ENCODE assay signal across 15 cellular contexts in the genomic region with DNA sequence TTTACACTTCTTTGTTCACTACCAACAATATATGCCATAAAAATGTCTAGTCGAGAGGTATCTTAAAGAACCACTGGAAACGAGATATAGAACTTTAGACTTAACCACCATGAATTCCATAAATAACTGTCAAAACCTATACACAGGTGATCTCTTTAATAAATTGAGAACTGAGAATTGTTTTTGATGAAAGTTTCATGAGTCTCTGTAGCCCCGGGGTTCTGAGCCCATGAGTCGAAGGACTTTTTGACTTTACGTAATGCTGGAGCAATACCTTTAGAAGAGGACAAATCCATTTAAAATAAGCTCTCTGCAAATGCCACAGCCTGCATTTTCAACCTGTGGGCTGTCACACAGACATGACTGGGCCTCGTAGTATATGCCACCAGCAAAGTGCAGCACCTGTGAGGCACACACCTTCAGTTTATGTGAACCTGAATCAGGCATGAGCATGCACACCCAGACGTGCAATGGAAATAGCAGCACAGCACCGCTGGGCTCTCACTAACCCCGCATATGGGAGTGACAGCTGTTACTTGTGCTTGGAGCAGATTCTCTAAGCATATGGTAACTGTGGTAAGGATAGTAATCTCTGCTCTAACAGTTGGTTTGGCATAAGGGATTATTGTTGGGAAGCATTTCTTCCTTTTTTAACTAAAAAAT.
DNase-seq lines count a peak whose midpoint lies in the region; ATAC-seq and TF ChIP-seq lines count a peak whose summit lies in the region.
"Had no signal": no experiment of that assay in that cellular context is flagged by ENCODE, and none has a peak within 500 bp of the region (broad histone marks: within the 10 kb centered on the region; RNA-seq: fewer than 3 reads in every experiment).

No MANE protein-coding gene starts in this region.

- H3K4me2 ChIP-seq in smooth muscle cell, result no peak overlapping the region

- H4K20me1 ChIP-seq in smooth muscle cell (ENCODE audit: low read depth), result no peaks in the 10 kb centered on the region

- DNase-seq in activated T-cell treated with anti-CD3 and anti-CD28 coated beads, Interleukin-2, amount 50 U/mL, for 1 hour, result peak; percentile 41
- DNase-seq in activated T-cell treated with anti-CD3 and anti-CD28 coated beads for 4 hours, result no peak
- DNase-seq in NCI-H524 (lab: John Stamatoyannopoulos, UW), result peak; percentile 67 to 82
- DNase-seq in activated naive CD4-positive, alpha-beta T cell treated with anti-CD3 and anti-CD28 coated beads, Interleukin-2, amount 10 ng/mL, durations not matched to agents 7 days and 5 days, result peak; percentile 25
- DNase-seq in stimulated activated naive CD8-positive, alpha-beta T cell treated with anti-CD3 and anti-CD28 coated beads, Interleukin-15, Interleukin-2, amounts not matched to agents 100 U/mL and 50 U/mL, for 24 hours, result no peak
- no peak for DNase-seq in smooth muscle cell (lab: John Stamatoyannopoulos, UW; ENCODE audit: unreplicated experiment)
- DNase-seq in HPDE6-E6E7 (ENCODE audit: extremely low spot score), result no peak
- DNase-seq: cerebellar nuclear complex, DMS153, lower lobe of right lung, NCI-H187, NCI-H510A, psoas muscle had no signal

- H3K4me3 ChIP-seq in smooth muscle cell, result no peak overlapping the region
- H3K4me3 ChIP-seq: lower lobe of right lung, psoas muscle had no signal

- no peaks in the 10 kb centered on the region for H3K36me3 ChIP-seq in smooth muscle cell (ENCODE audit: low read depth)
- H3K36me3 ChIP-seq: lower lobe of right lung had no signal

- H2AFZ ChIP-seq in smooth muscle cell (ENCODE audit: low read depth), result no peak overlapping the region

- no peak overlapping the region for H3K9ac ChIP-seq in smooth muscle cell (ENCODE audit: low read depth)

- 85% methylated on average over 9 of the region's 9 CpGs for WGBS in smooth muscle cell (ENCODE audit: low lambda C conversion rate)

- peaks cover 13% of the 10 kb centered on the region for H3K9me3 Mint-ChIP-seq in activated naive CD4-positive, alpha-beta T cell treated with anti-CD3 and anti-CD28 coated beads, Interleukin-2, amount 10 ng/mL, durations not matched to agents 7 days and 5 days

- no peaks in the 10 kb centered on the region for H3K27me3 ChIP-seq in smooth muscle cell (ENCODE audit: low read depth)

- ATAC-seq in stimulated activated naive CD8-positive, alpha-beta T cell treated with anti-CD3 and anti-CD28 coated beads, Interleukin-15, Interleukin-2, amounts not matched to agents 100 U/mL and 50 U/mL, for 24 hours, result peak; percentile 59
- ATAC-seq in HG02763 (IDR thresholded peaks at IDR 0.05; ENCODE audit: unreplicated experiment), result no peak
- ATAC-seq: lower lobe of right lung, psoas muscle had no signal

- no peaks in the 10 kb centered on the region for H3K4me1 ChIP-seq in smooth muscle cell (ENCODE audit: low read depth)
- H3K4me1 ChIP-seq: lower lobe of right lung, psoas muscle had no signal

- H3F3A ChIP-seq in smooth muscle cell (ENCODE audit: low read depth), result no peaks in the 10 kb centered on the region

- peaks cover 34% of the 10 kb centered on the region for H3K4me1 Mint-ChIP-seq in activated naive CD4-positive, alpha-beta T cell treated with anti-CD3 and anti-CD28 coated beads, Interleukin-2, amount 10 ng/mL, durations not matched to agents 7 days and 5 days

- no peak for TF ChIP-seq CTCF in smooth muscle cell (IDR thresholded peaks at IDR 0.05; ENCODE audit: borderline replicate concordance, insufficient read depth, poor library complexity, severe bottlenecking)

- no peak overlapping the region for H3K4me3 Mint-ChIP-seq in activated naive CD4-positive, alpha-beta T cell treated with anti-CD3 and anti-CD28 coated beads, Interleukin-2, amount 10 ng/mL, durations not matched to agents 7 days and 5 days

- CTCF ChIA-PET in activated naive CD4-positive, alpha-beta T cell treated with anti-CD3 and anti-CD28 coated beads, Interleukin-2, amount 10 ng/mL, durations not matched to agents 7 days and 5 days (lab: Charles Lee), result no interaction called here

- H3K36me3 Mint-ChIP-seq in activated naive CD4-positive, alpha-beta T cell treated with anti-CD3 and anti-CD28 coated beads, Interleukin-2, amount 10 ng/mL, durations not matched to agents 7 days and 5 days, result peaks cover 8% of the 10 kb centered on the region
- H3K36me3 Mint-ChIP-seq: naive B cell had no signal

- no peaks in the 10 kb centered on the region for H3K79me2 ChIP-seq in smooth muscle cell (ENCODE audit: low read depth)

- H3K9me3 ChIP-seq in smooth muscle cell (replicated peaks; ENCODE audit: low read depth), result no peaks in the 10 kb centered on the region
- H3K9me3 ChIP-seq: lower lobe of right lung had no signal

- H3K27ac ChIP-seq in smooth muscle cell (ENCODE audit: low read depth), result no peak overlapping the region
- H3K27ac ChIP-seq: lower lobe of right lung, psoas muscle had no signal

- no peaks in the 10 kb centered on the region for H3K27me3 Mint-ChIP-seq in activated naive CD4-positive, alpha-beta T cell treated with anti-CD3 and anti-CD28 coated beads, Interleukin-2, amount 10 ng/mL, durations not matched to agents 7 days and 5 days
- H3K27me3 Mint-ChIP-seq: naive B cell had no signal

- H3K27ac Mint-ChIP-seq in activated naive CD4-positive, alpha-beta T cell treated with anti-CD3 and anti-CD28 coated beads, Interleukin-2, amount 10 ng/mL, durations not matched to agents 7 days and 5 days, result peak overlapping the region; percentile 61

Comparison
In these comparisons a context has a peak if more than half of its experiments do, and no peak if none do; other contexts are left out.
1. DNase-seq: peak in activated T-cell treated with anti-CD3 and anti-CD28 coated beads, Interleukin-2, amount 50 U/mL, for 1 hour (single experiment), NCI-H524 (2 of 2) and activated naive CD4-positive, alpha-beta T cell treated with anti-CD3 and anti-CD28 coated beads, Interleukin-2, amount 10 ng/mL, durations not matched to agents 7 days and 5 days (single experiment); none in activated T-cell treated with anti-CD3 and anti-CD28 coated beads for 4 hours (single experiment), stimulated activated naive CD8-positive, alpha-beta T cell treated with anti-CD3 and anti-CD28 coated beads, Interleukin-15, Interleukin-2, amounts not matched to agents 100 U/mL and 50 U/mL, for 24 hours (single experiment), smooth muscle cell (single experiment) and HPDE6-E6E7 (single experiment).